Comparison of ENCODE assay signal across 1 cellular context in genomic region chr15:42548258-42549051, GRCh38.
TF ChIP-seq lines count a peak whose summit lies in the region.

Gene HAUS2 (plus strand): TSS chr15:42548838. CDS start chr15:42548873, 35 bp downstream.
Gene LRRC57 (minus strand): TSS chr15:42548793. CDS start chr15:42548434, 359 bp downstream.

TF ChIP-seq in GM12878, 131 proteins besides CTCF, POLR2A, EP300 and RAD21 (continued from another document and continues in another):
- 0 out of 2 replicates have a peak, but pooled peaks have one; percentile 15 for TF ChIP-seq MLLT1 (IDR thresholded peaks at IDR 0.05)
- no peak for TF ChIP-seq TBL1XR1 (IDR thresholded peaks at IDR 0.05; ENCODE audit: low read depth, low read length)
- TF ChIP-seq RBBP5 (conservative IDR thresholded peaks at IDR 0.05), result no peak
- peak; percentile 65; the same call in 1 of the 2 replicates for TF ChIP-seq DPF2 (IDR thresholded peaks at IDR 0.05)
- no peak for TF ChIP-seq ATF2 (IDR thresholded peaks at IDR 0.05; ENCODE audit: low read length)
- 0 out of 2 replicates have a peak, but pooled peaks have one; percentile 23 for TF ChIP-seq HDGF (IDR thresholded peaks at IDR 0.05)
- no peak for TF ChIP-seq PKNOX1 (IDR thresholded peaks at IDR 0.05)
- TF ChIP-seq IRF4 (IDR thresholded peaks at IDR 0.05; ENCODE audit: low read depth, low read length), result no peak
- TF ChIP-seq E2F8 (IDR thresholded peaks at IDR 0.05; ENCODE audit: low read depth, partially characterized antibody), result peak; percentile 39
- TF ChIP-seq MEF2A (IDR thresholded peaks at IDR 0.05; ENCODE audit: insufficient read depth, low read depth, low read length), result no peak
- TF ChIP-seq GATAD2B (conservative IDR thresholded peaks at IDR 0.05; ENCODE audit: low read depth), result 0 out of 2 replicates have a peak, but pooled peaks have one; percentile 67
- peak; percentile 10; the same call in 1 of the 2 replicates for TF ChIP-seq NR2C1 (IDR thresholded peaks at IDR 0.05)
- no peak for TF ChIP-seq PRDM15 (CRISPR knock-in tag; IDR thresholded peaks at IDR 0.05)
- TF ChIP-seq WRNIP1 (IDR thresholded peaks at IDR 0.05; ENCODE audit: borderline replicate concordance, low read depth, low read length), result no peak
- peak; percentile 89 for TF ChIP-seq RELB (IDR thresholded peaks at IDR 0.05; ENCODE audit: low read depth)
- peak; percentile 98 for TF ChIP-seq CREB1 (IDR thresholded peaks at IDR 0.05; ENCODE audit: low read depth)
- peak; percentile 100 for TF ChIP-seq NBN (IDR thresholded peaks at IDR 0.05)
- TF ChIP-seq E4F1 (IDR thresholded peaks at IDR 0.05; ENCODE audit: borderline replicate concordance, partially characterized antibody), result peak; percentile 18
- TF ChIP-seq TCF7 (IDR thresholded peaks at IDR 0.05; ENCODE audit: borderline replicate concordance), result no peak
- TF ChIP-seq TCF12 (IDR thresholded peaks at IDR 0.05; ENCODE audit: low read depth, low read length), result peak; percentile 34; the same call in 1 of the 2 replicates
- TF ChIP-seq CHD1 (IDR thresholded peaks at IDR 0.05; ENCODE audit: low read depth, low read length), result no peak
- TF ChIP-seq SMARCA5 (IDR thresholded peaks at IDR 0.05), result 0 out of 2 replicates have a peak, but pooled peaks have one; percentile 51
- no peak for TF ChIP-seq RAD51 (IDR thresholded peaks at IDR 0.05)
- TF ChIP-seq ZNF622 (IDR thresholded peaks at IDR 0.05), result no peak
- TF ChIP-seq ZNF207 (IDR thresholded peaks at IDR 0.05; ENCODE audit: borderline replicate concordance), result 0 out of 2 replicates have a peak, but pooled peaks have one; percentile 71
- no peak for TF ChIP-seq NFXL1 (IDR thresholded peaks at IDR 0.05; ENCODE audit: borderline replicate concordance)
- TF ChIP-seq MTA3 (IDR thresholded peaks at IDR 0.05; ENCODE audit: borderline replicate concordance, low read length), result no peak
- no peak for TF ChIP-seq GABPA (IDR thresholded peaks at IDR 0.05; ENCODE audit: low read depth)
- TF ChIP-seq SMC3 (IDR thresholded peaks at IDR 0.05; ENCODE audit: borderline replicate concordance, low read length), result no peak
- TF ChIP-seq BACH1 (IDR thresholded peaks at IDR 0.05; ENCODE audit: borderline replicate concordance), result peak; percentile 62; the same call in 1 of the 2 replicates
- TF ChIP-seq SP1 (IDR thresholded peaks at IDR 0.05; ENCODE audit: low read depth, low read length), result peak; percentile 70
- TF ChIP-seq ZBTB40 (IDR thresholded peaks at IDR 0.05; ENCODE audit: borderline replicate concordance), result no peak
- TF ChIP-seq SREBF2 (IDR thresholded peaks at IDR 0.05; ENCODE audit: low read length), result no peak
- TF ChIP-seq JUND (IDR thresholded peaks at IDR 0.05; ENCODE audit: low read depth, low read length), result peak; percentile 65; the same call in 1 of the 2 replicates
- peak; percentile 51; the same call in 1 of the 2 replicates for TF ChIP-seq E2F4 (IDR thresholded peaks at IDR 0.05; ENCODE audit: low read depth, low read length)
- TF ChIP-seq FOXM1 (IDR thresholded peaks at IDR 0.05; ENCODE audit: low read depth, low read length), result no peak
- peak; percentile 82 for TF ChIP-seq POLR2AphosphoS2 (IDR thresholded peaks at IDR 0.05; ENCODE audit: low read depth, low read length)
